ENCODE assay signal across 1 cellular context in the genomic region with DNA sequence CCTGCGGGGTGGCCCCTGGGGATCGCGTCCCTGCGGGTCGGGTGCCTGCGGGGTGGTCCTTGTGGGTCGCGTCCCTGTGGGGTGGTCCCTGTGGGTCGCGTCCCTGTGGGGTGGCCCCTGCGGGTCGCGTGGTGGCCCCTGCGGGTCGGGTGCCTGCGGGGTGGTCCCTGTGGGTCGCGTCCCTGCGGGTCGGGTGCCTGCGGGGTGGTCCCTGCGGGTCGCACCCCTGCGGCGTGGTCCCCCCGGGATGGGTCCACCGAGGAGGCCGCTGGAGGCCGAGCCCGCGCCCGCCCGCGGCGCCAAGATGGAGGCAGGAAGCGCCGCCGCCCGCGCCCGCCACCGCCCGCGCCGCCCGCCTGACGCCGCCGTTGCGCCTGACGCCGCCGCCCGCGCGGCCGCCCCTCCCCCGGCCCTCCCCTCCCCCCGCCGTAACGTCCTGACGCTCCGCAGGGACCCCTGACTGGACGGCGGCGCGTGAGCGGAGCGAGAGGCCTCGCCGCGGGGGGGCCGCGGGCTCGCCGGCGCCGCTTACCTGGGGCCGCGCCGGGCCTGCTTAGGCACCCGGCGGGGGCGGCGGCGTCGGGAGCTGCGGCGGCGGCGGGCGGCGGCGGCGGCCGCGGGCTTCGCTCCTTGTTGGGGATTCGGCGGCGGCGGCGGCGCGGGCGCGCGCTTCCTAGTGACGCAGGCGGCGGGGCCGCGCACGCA.
TF ChIP-seq lines count a peak whose summit lies in the region.

A gene with protein sequence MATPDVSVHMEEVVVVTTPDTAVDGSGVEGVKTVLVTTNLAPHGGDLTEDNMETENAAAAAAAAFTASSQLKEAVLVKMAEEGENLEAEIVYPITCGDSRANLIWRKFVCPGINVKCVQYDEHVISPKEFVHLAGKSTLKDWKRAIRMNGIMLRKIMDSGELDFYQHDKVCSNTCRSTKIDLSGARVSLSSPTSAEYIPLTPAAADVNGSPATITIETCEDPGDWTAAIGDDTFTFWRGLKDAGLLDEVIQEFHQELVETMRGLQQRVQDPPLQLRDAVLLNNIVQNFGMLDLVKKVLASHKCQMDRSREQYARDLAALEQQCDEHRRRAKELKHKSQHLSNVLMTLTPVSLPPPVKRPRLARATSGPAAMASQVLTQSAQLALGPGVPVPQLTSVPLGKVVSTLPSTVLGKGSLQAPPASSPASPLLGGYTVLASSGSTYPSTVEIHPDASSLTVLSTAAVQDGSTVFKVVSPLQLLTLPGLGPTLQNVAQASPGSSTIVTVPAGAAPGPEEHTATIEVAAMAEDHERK (minus strand): TSS at position 678 of the 705 bp plus-strand sequence. CDS start 7,704 bp downstream, outside the sequence.

TF ChIP-seq in K562, 482 proteins besides CTCF, POLR2A, EP300 and RAD21 (continued from another document and continues in another):
- TF ChIP-seq, protein P1, sequence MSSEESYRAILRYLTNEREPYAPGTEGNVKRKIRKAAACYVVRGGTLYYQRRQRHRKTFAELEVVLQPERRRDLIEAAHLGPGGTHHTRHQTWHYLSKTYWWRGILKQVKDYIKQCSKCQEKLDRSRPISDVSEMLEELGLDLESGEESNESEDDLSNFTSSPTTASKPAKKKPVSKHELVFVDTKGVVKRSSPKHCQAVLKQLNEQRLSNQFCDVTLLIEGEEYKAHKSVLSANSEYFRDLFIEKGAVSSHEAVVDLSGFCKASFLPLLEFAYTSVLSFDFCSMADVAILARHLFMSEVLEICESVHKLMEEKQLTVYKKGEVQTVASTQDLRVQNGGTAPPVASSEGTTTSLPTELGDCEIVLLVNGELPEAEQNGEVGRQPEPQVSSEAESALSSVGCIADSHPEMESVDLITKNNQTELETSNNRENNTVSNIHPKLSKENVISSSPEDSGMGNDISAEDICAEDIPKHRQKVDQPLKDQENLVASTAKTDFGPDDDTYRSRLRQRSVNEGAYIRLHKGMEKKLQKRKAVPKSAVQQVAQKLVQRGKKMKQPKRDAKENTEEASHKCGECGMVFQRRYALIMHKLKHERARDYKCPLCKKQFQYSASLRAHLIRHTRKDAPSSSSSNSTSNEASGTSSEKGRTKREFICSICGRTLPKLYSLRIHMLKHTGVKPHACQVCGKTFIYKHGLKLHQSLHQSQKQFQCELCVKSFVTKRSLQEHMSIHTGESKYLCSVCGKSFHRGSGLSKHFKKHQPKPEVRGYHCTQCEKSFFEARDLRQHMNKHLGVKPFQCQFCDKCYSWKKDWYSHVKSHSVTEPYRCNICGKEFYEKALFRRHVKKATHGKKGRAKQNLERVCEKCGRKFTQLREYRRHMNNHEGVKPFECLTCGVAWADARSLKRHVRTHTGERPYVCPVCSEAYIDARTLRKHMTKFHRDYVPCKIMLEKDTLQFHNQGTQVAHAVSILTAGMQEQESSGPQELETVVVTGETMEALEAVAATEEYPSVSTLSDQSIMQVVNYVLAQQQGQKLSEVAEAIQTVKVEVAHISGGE (CRISPR knock-in tag; IDR thresholded peaks at IDR 0.05) = 0 out of 6 replicates have a peak, but pooled peaks of 1 of the 3 experiments have one; percentile 8
- TF ChIP-seq ZSCAN32 (CRISPR knock-in tag; IDR thresholded peaks at IDR 0.05) (no peak), PML (IDR thresholded peaks at IDR 0.05; ENCODE audit: low read length) (no peak), FOXP1 (CRISPR knock-in tag; IDR thresholded peaks at IDR 0.05) (0 out of 2 replicates have a peak, but pooled peaks have one; percentile 37), CC2D1A (IDR thresholded peaks at IDR 0.05) (no peak), CHD2 (IDR thresholded peaks at IDR 0.05; ENCODE audit: low read depth, low read length) (peak; percentile 19; the same call in 1 of the 2 replicates), MEF2D (tag; conservative IDR thresholded peaks at IDR 0.05; ENCODE audit: low read depth) (no peak), SMAD4 (CRISPR knock-in tag; conservative IDR thresholded peaks at IDR 0.05) (peak; percentile 87), ATF7 (IDR thresholded peaks at IDR 0.05) (no peak), ARID1B (IDR thresholded peaks at IDR 0.05) (no peak), ZNF583 (CRISPR knock-in tag; IDR thresholded peaks at IDR 0.05) (0 out of 2 replicates have a peak, but pooled peaks have one; percentile 24), CTBP1 (IDR thresholded peaks at IDR 0.05; ENCODE audit: borderline replicate concordance) (no peak), CCNT2 (IDR thresholded peaks at IDR 0.05; ENCODE audit: borderline replicate concordance, extremely low read depth, insufficient read length, low read depth, low read length) (no peak), PRMT5 (CRISPR knock-in tag; IDR thresholded peaks at IDR 0.05) (no peak), U2AF1 (optimal IDR thresholded peaks at IDR 0.05; ENCODE audit: low read depth, low read length) (no peak), SIN3B (IDR thresholded peaks at IDR 0.05; ENCODE audit: low read depth) (no peak), ZNF217 (CRISPR knock-in tag; IDR thresholded peaks at IDR 0.05) (no peak), ASH1L (IDR thresholded peaks at IDR 0.05; ENCODE audit: borderline replicate concordance, low read depth, partially characterized antibody) (no peak), ARNT (IDR thresholded peaks at IDR 0.05) (no peak), POLR2G (IDR thresholded peaks at IDR 0.05; ENCODE audit: low read depth, low read length) (peak; percentile 77), ERF (CRISPR knock-in tag; IDR thresholded peaks at IDR 0.05) (peak; percentile 42; the same call in 1 of the 2 replicates), BRD9 (IDR thresholded peaks at IDR 0.05; ENCODE audit: low read depth, partially characterized antibody) (no peak), ZNF589 (CRISPR knock-in tag; IDR thresholded peaks at IDR 0.05; ENCODE audit: low read depth) (no peak), HDAC1 (IDR thresholded peaks at IDR 0.05) (no peak), ZNF77 (CRISPR knock-in tag; IDR thresholded peaks at IDR 0.05) (no peak), FUS (optimal IDR thresholded peaks at IDR 0.05; ENCODE audit: low read depth, low read length) (peak; percentile 60), RBM17 (IDR thresholded peaks at IDR 0.05; ENCODE audit: borderline replicate concordance, low read depth, low read length) (no peak), SMAD1 (IDR thresholded peaks at IDR 0.05; ENCODE audit: low read depth, low read length, partially characterized antibody) (no peak), RBBP5 (IDR thresholded peaks at IDR 0.05; ENCODE audit: borderline replicate concordance, insufficient read depth, low read length, poor library complexity, severe bottlenecking) (peak; percentile 9), PPARD (CRISPR knock-in tag; IDR thresholded peaks at IDR 0.05) (no peak), CBFA2T3 (IDR thresholded peaks at IDR 0.05) (no peak), ZNF316 (IDR thresholded peaks at IDR 0.05) (no peak), MYC (IDR thresholded peaks at IDR 0.05; ENCODE audit: low read depth, low read length) (no peak), MYC (CRISPR knock-in tag; IDR thresholded peaks at IDR 0.05; ENCODE audit: borderline replicate concordance, low read depth) (no peak), CCAR2 (IDR thresholded peaks at IDR 0.05; ENCODE audit: low read depth, low read length) (no peak), CREB1 (IDR thresholded peaks at IDR 0.05) (peak; percentile 52), CREB1 (CRISPR knock-in tag; IDR thresholded peaks at IDR 0.05) (no peak), NR4A1 (CRISPR knock-in tag; IDR thresholded peaks at IDR 0.05) (no peak), NR4A1 (tag; IDR thresholded peaks at IDR 0.05) (no peak), ETV5 (CRISPR knock-in tag; IDR thresholded peaks at IDR 0.05; ENCODE audit: low read depth) (no peak)
- TF ChIP-seq, protein P2, sequence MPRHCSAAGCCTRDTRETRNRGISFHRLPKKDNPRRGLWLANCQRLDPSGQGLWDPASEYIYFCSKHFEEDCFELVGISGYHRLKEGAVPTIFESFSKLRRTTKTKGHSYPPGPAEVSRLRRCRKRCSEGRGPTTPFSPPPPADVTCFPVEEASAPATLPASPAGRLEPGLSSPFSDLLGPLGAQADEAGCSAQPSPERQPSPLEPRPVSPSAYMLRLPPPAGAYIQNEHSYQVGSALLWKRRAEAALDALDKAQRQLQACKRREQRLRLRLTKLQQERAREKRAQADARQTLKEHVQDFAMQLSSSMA (CRISPR knock-in tag; IDR thresholded peaks at IDR 0.05) = no peak
- TF ChIP-seq, protein P3, sequence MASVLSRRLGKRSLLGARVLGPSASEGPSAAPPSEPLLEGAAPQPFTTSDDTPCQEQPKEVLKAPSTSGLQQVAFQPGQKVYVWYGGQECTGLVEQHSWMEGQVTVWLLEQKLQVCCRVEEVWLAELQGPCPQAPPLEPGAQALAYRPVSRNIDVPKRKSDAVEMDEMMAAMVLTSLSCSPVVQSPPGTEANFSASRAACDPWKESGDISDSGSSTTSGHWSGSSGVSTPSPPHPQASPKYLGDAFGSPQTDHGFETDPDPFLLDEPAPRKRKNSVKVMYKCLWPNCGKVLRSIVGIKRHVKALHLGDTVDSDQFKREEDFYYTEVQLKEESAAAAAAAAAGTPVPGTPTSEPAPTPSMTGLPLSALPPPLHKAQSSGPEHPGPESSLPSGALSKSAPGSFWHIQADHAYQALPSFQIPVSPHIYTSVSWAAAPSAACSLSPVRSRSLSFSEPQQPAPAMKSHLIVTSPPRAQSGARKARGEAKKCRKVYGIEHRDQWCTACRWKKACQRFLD (CRISPR knock-in tag; IDR thresholded peaks at IDR 0.05) = peak; percentile 73
- TF ChIP-seq, protein P4, sequence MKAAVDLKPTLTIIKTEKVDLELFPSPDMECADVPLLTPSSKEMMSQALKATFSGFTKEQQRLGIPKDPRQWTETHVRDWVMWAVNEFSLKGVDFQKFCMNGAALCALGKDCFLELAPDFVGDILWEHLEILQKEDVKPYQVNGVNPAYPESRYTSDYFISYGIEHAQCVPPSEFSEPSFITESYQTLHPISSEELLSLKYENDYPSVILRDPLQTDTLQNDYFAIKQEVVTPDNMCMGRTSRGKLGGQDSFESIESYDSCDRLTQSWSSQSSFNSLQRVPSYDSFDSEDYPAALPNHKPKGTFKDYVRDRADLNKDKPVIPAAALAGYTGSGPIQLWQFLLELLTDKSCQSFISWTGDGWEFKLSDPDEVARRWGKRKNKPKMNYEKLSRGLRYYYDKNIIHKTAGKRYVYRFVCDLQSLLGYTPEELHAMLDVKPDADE (conservative IDR thresholded peaks at IDR 0.05; ENCODE audit: control insufficient read depth, low read depth, low read length) = no peak
- TF ChIP-seq, protein P5, sequence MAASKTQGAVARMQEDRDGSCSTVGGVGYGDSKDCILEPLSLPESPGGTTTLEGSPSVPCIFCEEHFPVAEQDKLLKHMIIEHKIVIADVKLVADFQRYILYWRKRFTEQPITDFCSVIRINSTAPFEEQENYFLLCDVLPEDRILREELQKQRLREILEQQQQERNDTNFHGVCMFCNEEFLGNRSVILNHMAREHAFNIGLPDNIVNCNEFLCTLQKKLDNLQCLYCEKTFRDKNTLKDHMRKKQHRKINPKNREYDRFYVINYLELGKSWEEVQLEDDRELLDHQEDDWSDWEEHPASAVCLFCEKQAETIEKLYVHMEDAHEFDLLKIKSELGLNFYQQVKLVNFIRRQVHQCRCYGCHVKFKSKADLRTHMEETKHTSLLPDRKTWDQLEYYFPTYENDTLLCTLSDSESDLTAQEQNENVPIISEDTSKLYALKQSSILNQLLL (CRISPR knock-in tag; IDR thresholded peaks at IDR 0.05; ENCODE audit: borderline replicate concordance) = no peak
- TF ChIP-seq, protein P6, sequence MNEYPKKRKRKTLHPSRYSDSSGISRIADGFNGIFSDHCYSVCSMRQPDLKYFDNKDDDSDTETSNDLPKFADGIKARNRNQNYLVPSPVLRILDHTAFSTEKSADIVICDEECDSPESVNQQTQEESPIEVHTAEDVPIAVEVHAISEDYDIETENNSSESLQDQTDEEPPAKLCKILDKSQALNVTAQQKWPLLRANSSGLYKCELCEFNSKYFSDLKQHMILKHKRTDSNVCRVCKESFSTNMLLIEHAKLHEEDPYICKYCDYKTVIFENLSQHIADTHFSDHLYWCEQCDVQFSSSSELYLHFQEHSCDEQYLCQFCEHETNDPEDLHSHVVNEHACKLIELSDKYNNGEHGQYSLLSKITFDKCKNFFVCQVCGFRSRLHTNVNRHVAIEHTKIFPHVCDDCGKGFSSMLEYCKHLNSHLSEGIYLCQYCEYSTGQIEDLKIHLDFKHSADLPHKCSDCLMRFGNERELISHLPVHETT (CRISPR knock-in tag; conservative IDR thresholded peaks at IDR 0.05 in 1 of 2, IDR thresholded peaks at IDR 0.05 in 1 of 2) = peak in 1 of 2 experiments; percentile 98; a peak in 2 of 4 replicates
- TF ChIP-seq, protein P7, sequence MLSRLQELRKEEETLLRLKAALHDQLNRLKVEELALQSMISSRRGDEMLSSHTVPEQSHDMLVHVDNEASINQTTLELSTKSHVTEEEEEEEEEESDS (CRISPR knock-in tag; IDR thresholded peaks at IDR 0.05) = no peak
- TF ChIP-seq, protein P8, sequence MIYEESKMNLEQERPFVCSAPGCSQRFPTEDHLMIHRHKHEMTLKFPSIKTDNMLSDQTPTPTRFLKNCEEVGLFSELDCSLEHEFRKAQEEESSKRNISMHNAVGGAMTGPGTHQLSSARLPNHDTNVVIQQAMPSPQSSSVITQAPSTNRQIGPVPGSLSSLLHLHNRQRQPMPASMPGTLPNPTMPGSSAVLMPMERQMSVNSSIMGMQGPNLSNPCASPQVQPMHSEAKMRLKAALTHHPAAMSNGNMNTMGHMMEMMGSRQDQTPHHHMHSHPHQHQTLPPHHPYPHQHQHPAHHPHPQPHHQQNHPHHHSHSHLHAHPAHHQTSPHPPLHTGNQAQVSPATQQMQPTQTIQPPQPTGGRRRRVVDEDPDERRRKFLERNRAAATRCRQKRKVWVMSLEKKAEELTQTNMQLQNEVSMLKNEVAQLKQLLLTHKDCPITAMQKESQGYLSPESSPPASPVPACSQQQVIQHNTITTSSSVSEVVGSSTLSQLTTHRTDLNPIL (CRISPR knock-in tag; IDR thresholded peaks at IDR 0.05) = no peak
- TF ChIP-seq, protein P9, sequence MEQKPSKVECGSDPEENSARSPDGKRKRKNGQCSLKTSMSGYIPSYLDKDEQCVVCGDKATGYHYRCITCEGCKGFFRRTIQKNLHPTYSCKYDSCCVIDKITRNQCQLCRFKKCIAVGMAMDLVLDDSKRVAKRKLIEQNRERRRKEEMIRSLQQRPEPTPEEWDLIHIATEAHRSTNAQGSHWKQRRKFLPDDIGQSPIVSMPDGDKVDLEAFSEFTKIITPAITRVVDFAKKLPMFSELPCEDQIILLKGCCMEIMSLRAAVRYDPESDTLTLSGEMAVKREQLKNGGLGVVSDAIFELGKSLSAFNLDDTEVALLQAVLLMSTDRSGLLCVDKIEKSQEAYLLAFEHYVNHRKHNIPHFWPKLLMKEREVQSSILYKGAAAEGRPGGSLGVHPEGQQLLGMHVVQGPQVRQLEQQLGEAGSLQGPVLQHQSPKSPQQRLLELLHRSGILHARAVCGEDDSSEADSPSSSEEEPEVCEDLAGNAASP (IDR thresholded peaks at IDR 0.05) = no peak
- TF ChIP-seq, protein P10, sequence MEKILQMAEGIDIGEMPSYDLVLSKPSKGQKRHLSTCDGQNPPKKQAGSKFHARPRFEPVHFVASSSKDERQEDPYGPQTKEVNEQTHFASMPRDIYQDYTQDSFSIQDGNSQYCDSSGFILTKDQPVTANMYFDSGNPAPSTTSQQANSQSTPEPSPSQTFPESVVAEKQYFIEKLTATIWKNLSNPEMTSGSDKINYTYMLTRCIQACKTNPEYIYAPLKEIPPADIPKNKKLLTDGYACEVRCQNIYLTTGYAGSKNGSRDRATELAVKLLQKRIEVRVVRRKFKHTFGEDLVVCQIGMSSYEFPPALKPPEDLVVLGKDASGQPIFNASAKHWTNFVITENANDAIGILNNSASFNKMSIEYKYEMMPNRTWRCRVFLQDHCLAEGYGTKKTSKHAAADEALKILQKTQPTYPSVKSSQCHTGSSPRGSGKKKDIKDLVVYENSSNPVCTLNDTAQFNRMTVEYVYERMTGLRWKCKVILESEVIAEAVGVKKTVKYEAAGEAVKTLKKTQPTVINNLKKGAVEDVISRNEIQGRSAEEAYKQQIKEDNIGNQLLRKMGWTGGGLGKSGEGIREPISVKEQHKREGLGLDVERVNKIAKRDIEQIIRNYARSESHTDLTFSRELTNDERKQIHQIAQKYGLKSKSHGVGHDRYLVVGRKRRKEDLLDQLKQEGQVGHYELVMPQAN (IDR thresholded peaks at IDR 0.05; ENCODE audit: borderline replicate concordance) = no peak
